ENCODE assay signal across 5 cellular contexts in genomic region chr10:131616040-131616439, GRCh38.
"Had no signal": no experiment of that assay in that cellular context is flagged by ENCODE, and none has a peak within 500 bp of the region (broad histone marks: within the 10 kb centered on the region; RNA-seq: fewer than 3 reads in every experiment).

No MANE protein-coding gene starts in this region.

- H3K4me2 ChIP-seq: GM23338 had no signal

- H2AFZ ChIP-seq: GM23338 had no signal

- H3K27ac Mint-ChIP-seq: GM23338, H9 had no signal

- DNase-seq: H9, HCEC 1CT, IMR-90 had no signal

- H3K4me3 ChIP-seq: GM23338, K562 had no signal

- H3K4me3 Mint-ChIP-seq: GM23338, H9 had no signal

- H3K4me1 Mint-ChIP-seq: GM23338, H9 had no signal
